Comparison of ENCODE assay signal across 13 cellular contexts in genomic region chr10:7486533-7486932, GRCh38.
"Had no signal": no experiment of that assay in that cellular context is flagged by ENCODE, and none has a peak within 500 bp of the region (broad histone marks: within the 10 kb centered on the region; RNA-seq: fewer than 3 reads in every experiment).

No MANE protein-coding gene starts in this region.

- H3K4me3 Mint-ChIP-seq: activated CD4-positive, alpha-beta T cell treated with anti-CD3 and anti-CD28 coated beads, Interleukin-2, amount 10 ng/mL, durations not matched to agents 7 days and 5 days had no signal

- H3K36me3 Mint-ChIP-seq: brain, neural progenitor cell had no signal

- H3K9me3 ChIP-seq: gastroesophageal sphincter, pancreas, suprapubic skin, upper lobe of right lung had no signal

- H3K27ac Mint-ChIP-seq: activated T-cell treated with anti-CD3 and anti-CD28 coated beads, Interleukin-2, amount 50 U/mL, for 24 hours had no signal

- H3K36me3 ChIP-seq: gastroesophageal sphincter, neural progenitor cell, pancreas, suprapubic skin, upper lobe of right lung had no signal

- H3K27me3 ChIP-seq: neural progenitor cell, pancreas, upper lobe of right lung had no signal

- H3K9ac ChIP-seq: neural progenitor cell had no signal

- H3K4me1 ChIP-seq: suprapubic skin had no signal

- H2AFZ ChIP-seq: neural progenitor cell had no signal

- H3K4me2 ChIP-seq: neural progenitor cell had no signal

- H3K27ac ChIP-seq: gastroesophageal sphincter, neural progenitor cell, pancreas, suprapubic skin, upper lobe of right lung had no signal

- H3K27me3 Mint-ChIP-seq: activated CD4-positive, alpha-beta T cell treated with anti-CD3 and anti-CD28 coated beads, Interleukin-2, amount 10 ng/mL, durations not matched to agents 7 days and 5 days; activated T-cell treated with anti-CD3 and anti-CD28 coated beads, Interleukin-2, amount 50 U/mL, for 24 hours; brain; effector memory CD8-positive, alpha-beta T cell had no signal

- DNase-seq: activated CD4-positive, alpha-beta T cell treated with anti-CD3 and anti-CD28 coated beads, Interleukin-2, amount 10 ng/mL, durations not matched to agents 7 days and 5 days; activated gamma-delta T cell; activated T-cell treated with anti-CD3 and anti-CD28 coated beads, Interleukin-2, amount 50 U/mL, for 24 hours; effector memory CD8-positive, alpha-beta T cell; kidney; pancreas; stimulated activated CD4-positive, alpha-beta T cell treated with anti-CD3 and anti-CD28 coated beads, Interleukin-2, amount 100 ng/mL, for 48 hours; stimulated activated naive CD8-positive, alpha-beta T cell treated with anti-CD3 and anti-CD28 coated beads, Interleukin-15, Interleukin-2, amounts not matched to agents 100 U/mL and 50 U/mL, for 24 hours; upper lobe of right lung had no signal

- H3K4me3 ChIP-seq: gastroesophageal sphincter, neural progenitor cell, pancreas, suprapubic skin, upper lobe of right lung had no signal
